1 cellular context compared by ENCODE assay signal in genomic region chr2:88061295-88061694, GRCh38.
TF ChIP-seq lines count a peak whose summit lies in the region.

No MANE protein-coding gene starts in this region.

TF ChIP-seq in K562, 482 proteins besides CTCF, POLR2A, EP300 and RAD21:
- 0 out of 4 replicates have a peak, but pooled peaks of 1 of the 2 experiments have one; percentile 23 for TF ChIP-seq FOXK2 (conservative IDR thresholded peaks at IDR 0.05 in 1 of 2, IDR thresholded peaks at IDR 0.05 in 1 of 2; ENCODE audit: low read depth in 2 of 2)
- no peak for TF ChIP-seq DEAF1 (CRISPR knock-in tag; IDR thresholded peaks at IDR 0.05)
- TF ChIP-seq MYNN (IDR thresholded peaks at IDR 0.05) = no peak
- no peak for TF ChIP-seq MYNN (CRISPR knock-in tag; IDR thresholded peaks at IDR 0.05)
- peak; percentile 54; the same call in 1 of the 2 replicates for TF ChIP-seq SMARCE1 (IDR thresholded peaks at IDR 0.05)
- peak in 1 of 2 experiments; percentile 49; a peak in 1 of 4 replicates for TF ChIP-seq RCOR1 (IDR thresholded peaks at IDR 0.05; ENCODE audit: borderline replicate concordance in 1 of 2, low read depth in 2 of 2, low read length in 2 of 2)
- peak; percentile 83 for TF ChIP-seq FOSL1 (tag; conservative IDR thresholded peaks at IDR 0.05)
- TF ChIP-seq ZNF740 (CRISPR knock-in tag; IDR thresholded peaks at IDR 0.05) = no peak
- TF ChIP-seq ZNF740 (tag; IDR thresholded peaks at IDR 0.05) = no peak
- no peak for TF ChIP-seq ASH1L (IDR thresholded peaks at IDR 0.05; ENCODE audit: borderline replicate concordance, low read depth, partially characterized antibody)
- TF ChIP-seq ATF7 (IDR thresholded peaks at IDR 0.05) = peak; percentile 71
- TF ChIP-seq FOXJ2 (tag; IDR thresholded peaks at IDR 0.05) = peak; percentile 65; the same call in 1 of the 2 replicates
- no peak for TF ChIP-seq NR2C1 (IDR thresholded peaks at IDR 0.05)
- 0 out of 2 replicates have a peak, but pooled peaks have one; percentile 30 for TF ChIP-seq NR2C1 (tag; IDR thresholded peaks at IDR 0.05)
- TF ChIP-seq JUND (IDR thresholded peaks at IDR 0.05; ENCODE audit: borderline replicate concordance, low read depth, low read length) = peak; percentile 76; the same call in 1 of the 2 replicates
- peak; percentile 60; the same call in 2 of the 3 replicates for TF ChIP-seq JUND (tag; IDR thresholded peaks at IDR 0.05; ENCODE audit: borderline replicate concordance, low read depth, low read length)
- TF ChIP-seq ZNF77 (CRISPR knock-in tag; IDR thresholded peaks at IDR 0.05) = no peak
- peak; percentile 26; the same call in 1 of the 2 replicates for TF ChIP-seq TCF3 (CRISPR knock-in tag; IDR thresholded peaks at IDR 0.05)
- TF ChIP-seq CBFA2T2 (conservative IDR thresholded peaks at IDR 0.05) = peak; percentile 36
- TF ChIP-seq SOX6 (IDR thresholded peaks at IDR 0.05) = peak; percentile 89
- peak; percentile 57; the same call in 1 of the 2 replicates for TF ChIP-seq CBFA2T3 (IDR thresholded peaks at IDR 0.05)
- peak; percentile 78 for TF ChIP-seq ARID1B (IDR thresholded peaks at IDR 0.05)
- TF ChIP-seq HMGN3 (IDR thresholded peaks at IDR 0.05; ENCODE audit: borderline replicate concordance, extremely low read depth, insufficient read length, low read depth, low read length) = no peak
- peak; percentile 35; the same call in 1 of the 2 replicates for TF ChIP-seq MTA2 (IDR thresholded peaks at IDR 0.05; ENCODE audit: low read depth)
- TF ChIP-seq MXI1 (IDR thresholded peaks at IDR 0.05; ENCODE audit: low read depth, low read length) = no peak
- 0 out of 4 replicates have a peak, but pooled peaks of 1 of the 2 experiments have one; percentile 20 for TF ChIP-seq ZNF639 (CRISPR knock-in tag; conservative IDR thresholded peaks at IDR 0.05 in 1 of 2, IDR thresholded peaks at IDR 0.05 in 1 of 2)
- TF ChIP-seq SMARCA4 (IDR thresholded peaks at IDR 0.05) = peak; percentile 70; the same call in 1 of the 2 replicates
- TF ChIP-seq NFATC3 (IDR thresholded peaks at IDR 0.05) = peak; percentile 79; the same call in 1 of the 2 replicates
- peak; percentile 62; the same call in 1 of the 2 replicates for TF ChIP-seq CTBP1 (IDR thresholded peaks at IDR 0.05; ENCODE audit: borderline replicate concordance)
- TF ChIP-seq HEY1 (CRISPR knock-in tag; IDR thresholded peaks at IDR 0.05; ENCODE audit: borderline replicate concordance) = 0 out of 2 replicates have a peak, but pooled peaks have one; percentile 9
- 0 out of 2 replicates have a peak, but pooled peaks have one; percentile 18 for TF ChIP-seq DPF2 (IDR thresholded peaks at IDR 0.05)
- TF ChIP-seq TAL1 (IDR thresholded peaks at IDR 0.05) = peak; percentile 34; the same call in 1 of the 2 replicates
